Comparison of ENCODE assay signal across 15 cellular contexts in the genomic region with DNA sequence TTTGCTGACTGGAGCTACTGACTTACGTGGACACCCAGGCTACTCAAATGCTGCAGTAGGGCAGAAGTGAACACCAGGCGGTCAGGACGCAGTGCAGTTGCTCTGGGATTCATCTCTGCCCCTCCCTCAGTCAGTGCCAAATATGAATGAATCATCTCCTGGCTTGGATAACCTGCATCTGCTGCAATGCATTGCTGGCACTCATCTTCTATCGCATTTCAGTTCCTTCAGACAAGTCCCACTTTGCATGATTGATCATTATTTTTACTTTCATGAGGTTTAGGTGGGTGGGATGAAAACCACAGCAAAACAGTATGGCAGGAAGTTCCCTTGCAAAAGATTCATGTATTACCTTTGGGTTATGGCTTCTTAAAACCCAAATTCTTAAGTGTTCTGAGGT.
A peak's percentile ranks its signal among the peaks of the same experiment; 100 is the strongest.
DNase-seq lines count a peak whose midpoint lies in the region; ATAC-seq and TF ChIP-seq lines count a peak whose summit lies in the region.
"Had no signal": no experiment of that assay in that cellular context is flagged by ENCODE, and none has a peak within 500 bp of the region (broad histone marks: within the 10 kb centered on the region; RNA-seq: fewer than 3 reads in every experiment).

No MANE protein-coding gene starts in this region.

- H3K27me3 ChIP-seq in skeletal muscle satellite cell (ENCODE audit: control insufficient read depth, insufficient read depth, low read length) (no peaks in the 10 kb centered on the region), mesendoderm (ENCODE audit: insufficient read depth, low read length, poor library complexity) (no peaks in the 10 kb centered on the region), H9 (ENCODE audit: insufficient read depth, low read length) (no peaks in the 10 kb centered on the region)

- H3T11ph ChIP-seq in H9 (ENCODE audit: low read length): no peak overlapping the region

- no peak overlapping the region for H4K8ac ChIP-seq in mesendoderm (ENCODE audit: low read depth, low read length)
- no peak overlapping the region for H4K8ac ChIP-seq in H9 (replicated peaks; ENCODE audit: insufficient read length, low read depth, low read length)

- H3K4me3 ChIP-seq in epithelial cell of esophagus (ENCODE audit: low read length) (no peak overlapping the region), skeletal muscle satellite cell (ENCODE audit: low read length) (no peak overlapping the region), mesendoderm (ENCODE audit: low read length) (no peak overlapping the region)

- H2BK15ac ChIP-seq in mesendoderm (replicated peaks; ENCODE audit: low read depth): no peak overlapping the region
- no peak overlapping the region for H2BK15ac ChIP-seq in H9 (ENCODE audit: low read depth, low read length)

- H2BK20ac ChIP-seq in H9 (ENCODE audit: low read depth, low read length, poor library complexity, severe bottlenecking): no peak overlapping the region

- H3K4me2 ChIP-seq in skeletal muscle satellite cell (ENCODE audit: low read length): peak overlapping the region; percentile 21
- H3K4me2 ChIP-seq in mesendoderm (ENCODE audit: low read length): no peak overlapping the region
- H3K4me2 ChIP-seq in H9 (ENCODE audit: insufficient read depth, insufficient read length, low read length): no peak overlapping the region

- no peak overlapping the region for H3K56ac ChIP-seq in mesendoderm (ENCODE audit: low read length)
- H3K56ac ChIP-seq in H9 (ENCODE audit: insufficient read length, low read depth, low read length): no peak overlapping the region

- no CpG with 5 or more reads among the region's 4 CpGs for WGBS in mesendoderm (ENCODE audit: extremely low coverage, insufficient coverage, low lambda C conversion rate)
- no CpG with 5 or more reads among the region's 4 CpGs for WGBS in H9 (ENCODE audit: extremely low coverage, insufficient read length, low lambda C conversion rate)

- POLR2A ChIA-PET in activated CD4-positive, alpha-beta memory T cell treated with anti-CD3 and anti-CD28 coated beads for 36 hours (lab: Charles Lee): no interaction called here
- POLR2A ChIA-PET in activated CD4-positive, alpha-beta memory T cell treated with anti-CD3 and anti-CD28 coated beads, Interleukin-2, amount 10 ng/mL, durations not matched to agents 7 days and 5 days (lab: Charles Lee): no interaction called here

- no peak overlapping the region for H3K14ac ChIP-seq in H9 (ENCODE audit: insufficient read depth, low read length)

- no peaks in the 10 kb centered on the region for H3K79me2 ChIP-seq in mesendoderm (ENCODE audit: control insufficient read depth, insufficient read depth, low read length)
- H3K79me2 ChIP-seq in H9 (ENCODE audit: insufficient read depth, low read length): no peaks in the 10 kb centered on the region

- H3K27me3 Mint-ChIP-seq in activated CD4-positive, alpha-beta memory T cell treated with anti-CD3 and anti-CD28 coated beads for 36 hours: peaks cover 34% of the 10 kb centered on the region
- H3K27me3 Mint-ChIP-seq in activated CD4-positive, alpha-beta memory T cell treated with anti-CD3 and anti-CD28 coated beads, Interleukin-2, amount 10 ng/mL, durations not matched to agents 7 days and 5 days: peaks cover 2% of the 10 kb centered on the region
- H3K27me3 Mint-ChIP-seq in H9 (ENCODE audit: low read depth): peaks cover 2% of the 10 kb centered on the region

- intact Hi-C loops in activated CD4-positive, alpha-beta memory T cell treated with anti-CD3 and anti-CD28 coated beads for 36 hours (cut with micrococcal nuclease): loop anchor here (10.0 kb wide), 1 partner anchor 56 kb away; no protein-coding TSS in a partner anchor

- H4K20me1 ChIP-seq in H9 (ENCODE audit: control insufficient read depth, insufficient read depth, insufficient read length): no peaks in the 10 kb centered on the region

- H3K9me3 Mint-ChIP-seq in activated CD4-positive, alpha-beta memory T cell treated with anti-CD3 and anti-CD28 coated beads for 36 hours: no peaks in the 10 kb centered on the region
- H3K9me3 Mint-ChIP-seq in activated CD4-positive, alpha-beta memory T cell treated with anti-CD3 and anti-CD28 coated beads, Interleukin-2, amount 10 ng/mL, durations not matched to agents 7 days and 5 days: no peaks in the 10 kb centered on the region
- no peaks in the 10 kb centered on the region; a peak in 1 of 5 replicates for H3K9me3 Mint-ChIP-seq in H9

- H2AK5ac ChIP-seq in mesendoderm (ENCODE audit: low read length) (no peak overlapping the region), H9 (ENCODE audit: insufficient read length, low read length) (no peak overlapping the region)

- no peak overlapping the region for H3K27ac Mint-ChIP-seq in activated CD4-positive, alpha-beta memory T cell treated with anti-CD3 and anti-CD28 coated beads for 36 hours
- H3K27ac Mint-ChIP-seq in activated CD4-positive, alpha-beta memory T cell treated with anti-CD3 and anti-CD28 coated beads, Interleukin-2, amount 10 ng/mL, durations not matched to agents 7 days and 5 days: no peak overlapping the region
- no peak overlapping the region for H3K27ac Mint-ChIP-seq in H9
- H3K27ac Mint-ChIP-seq: naive B cell; stimulated activated effector memory CD8-positive, alpha-beta T cell treated with anti-CD3 and anti-CD28 coated beads, Interleukin-12 subunit alpha, Interleukin-12 subunit beta, amount 100 ng/mL, for 72 hours had no signal

- H3K4ac ChIP-seq in mesendoderm (ENCODE audit: low read depth, low read length): no peak overlapping the region
- no peak overlapping the region for H3K4ac ChIP-seq in H9 (ENCODE audit: low read depth, low read length)

- no peaks in the 10 kb centered on the region for H3K36me3 ChIP-seq in skeletal muscle satellite cell (ENCODE audit: insufficient read depth, low read length)
- no peaks in the 10 kb centered on the region for H3K36me3 ChIP-seq in mesendoderm (ENCODE audit: control insufficient read depth, insufficient read depth, low read length)

- DNase-seq in activated CD4-positive, alpha-beta memory T cell treated with anti-CD3 and anti-CD28 coated beads for 36 hours: peak; percentile 10
- DNase-seq in activated CD4-positive, alpha-beta memory T cell treated with anti-CD3 and anti-CD28 coated beads, Interleukin-2, amount 10 ng/mL, durations not matched to agents 7 days and 5 days: no peak
- DNase-seq in NCI-H1694 (lab: John Stamatoyannopoulos, UW) (peak; percentile 6), epithelial cell of esophagus (ENCODE audit: low read depth) (peak; percentile 81), mesendoderm (no peak), H9 (no peak)
- DNase-seq: activated T-cell treated with anti-CD3 and anti-CD28 coated beads, Interleukin-2, amount 50 U/mL, for 48 hours; cortex of kidney; naive B cell; NCI-H146; stimulated activated CD4-positive, alpha-beta T cell treated with anti-CD3 and anti-CD28 coated beads, Interleukin-12 subunit alpha, Interleukin-12 subunit beta, amount 100 ng/mL, for 4 hours; T-helper 9 cell had no signal

- H3K23me2 ChIP-seq in H9 (ENCODE audit: insufficient read length, low read depth, low read length, poor library complexity, severe bottlenecking): no peaks in the 10 kb centered on the region

- H2BK120ac ChIP-seq in mesendoderm (ENCODE audit: low read depth, low read length) (no peak overlapping the region), H9 (ENCODE audit: low read depth, low read length, poor library complexity, severe bottlenecking) (no peak overlapping the region)

- H4K91ac ChIP-seq in H9 (ENCODE audit: insufficient read length, low read depth, low read length): no peak overlapping the region

- H3K4me1 ChIP-seq in skeletal muscle satellite cell (ENCODE audit: control insufficient read depth, insufficient read depth, low read length) (peaks cover 12% of the 10 kb centered on the region), mesendoderm (ENCODE audit: control insufficient read depth, low read depth, low read length) (no peaks in the 10 kb centered on the region), H9 (ENCODE audit: insufficient read depth, low read length) (no peaks in the 10 kb centered on the region; the same call in 1 of the 2 replicates)

- no peaks in the 10 kb centered on the region for H3K79me1 ChIP-seq in mesendoderm (ENCODE audit: low read length)
- H3K79me1 ChIP-seq in H9 (ENCODE audit: insufficient read depth, low read depth, low read length, poor library complexity, severe bottlenecking): no peaks in the 10 kb centered on the region

- no peak overlapping the region for H4K5ac ChIP-seq in mesendoderm (ENCODE audit: low read length)
- H4K5ac ChIP-seq in H9 (ENCODE audit: insufficient read length, low read depth, low read length): no peak overlapping the region

- H3K9me3 ChIP-seq in skeletal muscle satellite cell (replicated peaks; ENCODE audit: low read length): no peaks in the 10 kb centered on the region
- H3K9me3 ChIP-seq in H9 (ENCODE audit: control insufficient read depth, low read depth, low read length): no peaks in the 10 kb centered on the region

- no peak overlapping the region for H2AFZ ChIP-seq in H9 (ENCODE audit: low read length)

- TF ChIP-seq CTCF in epithelial cell of esophagus (IDR thresholded peaks at IDR 0.05; ENCODE audit: insufficient read depth, low read depth, low read length, missing control alignments): peak; percentile 12
- no peak for TF ChIP-seq CTCF in H9 (conservative IDR thresholded peaks at IDR 0.05)

- H3K27ac ChIP-seq in mesendoderm (ENCODE audit: low read depth, low read length) (no peak overlapping the region), H9 (ENCODE audit: insufficient read length, low read depth, low read length) (no peak overlapping the region)

- no peak overlapping the region for H3K4me3 Mint-ChIP-seq in activated CD4-positive, alpha-beta memory T cell treated with anti-CD3 and anti-CD28 coated beads for 36 hours
- H3K4me3 Mint-ChIP-seq in activated CD4-positive, alpha-beta memory T cell treated with anti-CD3 and anti-CD28 coated beads, Interleukin-2, amount 10 ng/mL, durations not matched to agents 7 days and 5 days: no peak overlapping the region
- no peak overlapping the region for H3K4me3 Mint-ChIP-seq in H9
- H3K4me3 Mint-ChIP-seq: naive B cell; stimulated activated effector memory CD8-positive, alpha-beta T cell treated with anti-CD3 and anti-CD28 coated beads, Interleukin-12 subunit alpha, Interleukin-12 subunit beta, amount 100 ng/mL, for 72 hours had no signal

- ATAC-seq in HG03457 (IDR thresholded peaks at IDR 0.05; ENCODE audit: unreplicated experiment): no peak
- ATAC-seq: stimulated activated effector memory CD8-positive, alpha-beta T cell treated with anti-CD3 and anti-CD28 coated beads, Interleukin-12 subunit alpha, Interleukin-12 subunit beta, amount 100 ng/mL, for 72 hours had no signal

- CTCF ChIA-PET in activated CD4-positive, alpha-beta memory T cell treated with anti-CD3 and anti-CD28 coated beads for 36 hours (lab: Charles Lee): no interaction called here
- CTCF ChIA-PET in activated CD4-positive, alpha-beta memory T cell treated with anti-CD3 and anti-CD28 coated beads, Interleukin-2, amount 10 ng/mL, durations not matched to agents 7 days and 5 days (lab: Charles Lee): no interaction called here

- H3K4me1 Mint-ChIP-seq in activated CD4-positive, alpha-beta memory T cell treated with anti-CD3 and anti-CD28 coated beads for 36 hours (ENCODE audit: low read depth): peaks cover 10% of the 10 kb centered on the region
- no peaks in the 10 kb centered on the region for H3K4me1 Mint-ChIP-seq in activated CD4-positive, alpha-beta memory T cell treated with anti-CD3 and anti-CD28 coated beads, Interleukin-2, amount 10 ng/mL, durations not matched to agents 7 days and 5 days
- peaks cover 14 to 15% of the 10 kb centered on the region in 2 experiments for H3K4me1 Mint-ChIP-seq in H9
- H3K4me1 Mint-ChIP-seq: naive B cell; stimulated activated effector memory CD8-positive, alpha-beta T cell treated with anti-CD3 and anti-CD28 coated beads, Interleukin-12 subunit alpha, Interleukin-12 subunit beta, amount 100 ng/mL, for 72 hours had no signal

- no peak overlapping the region for H3K23ac ChIP-seq in mesendoderm (ENCODE audit: low read length)
- no peak overlapping the region for H3K23ac ChIP-seq in H9 (ENCODE audit: insufficient read length, low read depth, low read length)

- no peak overlapping the region for H3K18ac ChIP-seq in mesendoderm (ENCODE audit: low read length)
- no peak overlapping the region for H3K18ac ChIP-seq in H9 (ENCODE audit: insufficient read length, low read depth, low read length)

- no peak overlapping the region for H2BK12ac ChIP-seq in H9 (ENCODE audit: insufficient read length, low read depth, low read length)

- no peaks in the 10 kb centered on the region for H3K36me3 Mint-ChIP-seq in activated CD4-positive, alpha-beta memory T cell treated with anti-CD3 and anti-CD28 coated beads for 36 hours
- no peaks in the 10 kb centered on the region for H3K36me3 Mint-ChIP-seq in activated CD4-positive, alpha-beta memory T cell treated with anti-CD3 and anti-CD28 coated beads, Interleukin-2, amount 10 ng/mL, durations not matched to agents 7 days and 5 days (ENCODE audit: low read depth)
- H3K36me3 Mint-ChIP-seq in H9 (ENCODE audit: insufficient read depth in 1 of 3, low read depth in 3 of 3): no peaks in the 10 kb centered on the region; a peak in 1 of 7 replicates
- H3K36me3 Mint-ChIP-seq: naive B cell; stimulated activated effector memory CD8-positive, alpha-beta T cell treated with anti-CD3 and anti-CD28 coated beads, Interleukin-12 subunit alpha, Interleukin-12 subunit beta, amount 100 ng/mL, for 72 hours had no signal

- H2BK5ac ChIP-seq in mesendoderm (ENCODE audit: low read length) (no peak overlapping the region), H9 (ENCODE audit: insufficient read length, low read length) (no peak overlapping the region)

- H3K9ac ChIP-seq in skeletal muscle satellite cell (ENCODE audit: low read depth, low read length) (no peak overlapping the region), mesendoderm (ENCODE audit: low read length) (no peak overlapping the region), H9 (ENCODE audit: extremely low read depth, insufficient read length, low read length) (no peak overlapping the region)

Comparison
In these comparisons a context has a peak if more than half of its experiments do, and no peak if none do; other contexts are left out.
1. DNase-seq: peak in activated CD4-positive, alpha-beta memory T cell treated with anti-CD3 and anti-CD28 coated beads for 36 hours (single experiment), NCI-H1694 (single experiment) and epithelial cell of esophagus (single experiment); none in activated CD4-positive, alpha-beta memory T cell treated with anti-CD3 and anti-CD28 coated beads, Interleukin-2, amount 10 ng/mL, durations not matched to agents 7 days and 5 days (single experiment), mesendoderm (single experiment) and H9 (single experiment).